Comparison of ENCODE assay signal across 21 cellular contexts in genomic region chr7:34198089-34198686, GRCh38.
"Had no signal": no experiment of that assay in that cellular context is flagged by ENCODE, and none has a peak within 500 bp of the region (broad histone marks: within the 10 kb centered on the region; RNA-seq: fewer than 3 reads in every experiment).

No MANE protein-coding gene starts in this region.

- H3K9ac ChIP-seq: parathyroid adenoma had no signal

- H3K9me3 Mint-ChIP-seq: stimulated activated memory B cell treated with anti-CD40 and anti-IgM and Interleukin-4, amounts not matched to agents 10 μg/mL and 1 μg/mL and 100 μg/mL, for 72 hours; stimulated activated naive CD8-positive, alpha-beta T cell treated with anti-CD3 and anti-CD28 coated beads, Interleukin-15, Interleukin-2, amounts not matched to agents 100 ng/mL and 50 ng/mL, for 24 hours had no signal

- H2AFZ ChIP-seq: parathyroid adenoma had no signal

- H3K4me1 Mint-ChIP-seq: naive thymus-derived CD4-positive, alpha-beta T cell; stimulated activated memory B cell treated with anti-CD40 and anti-IgM and Interleukin-4, amounts not matched to agents 10 μg/mL and 1 μg/mL and 100 μg/mL, for 72 hours had no signal

- H3K27ac Mint-ChIP-seq: endodermal cell; naive thymus-derived CD4-positive, alpha-beta T cell; nephron progenitor cell; stimulated activated memory B cell treated with anti-CD40 and anti-IgM and Interleukin-4, amounts not matched to agents 10 μg/mL and 1 μg/mL and 100 μg/mL, for 72 hours; stimulated activated naive CD8-positive, alpha-beta T cell treated with anti-CD3 and anti-CD28 coated beads, Interleukin-15, Interleukin-2, amounts not matched to agents 100 ng/mL and 50 ng/mL, for 24 hours had no signal

- H3K4me3 Mint-ChIP-seq: endodermal cell; naive thymus-derived CD4-positive, alpha-beta T cell; nephron progenitor cell; stimulated activated memory B cell treated with anti-CD40 and anti-IgM and Interleukin-4, amounts not matched to agents 10 μg/mL and 1 μg/mL and 100 μg/mL, for 72 hours; stimulated activated naive CD8-positive, alpha-beta T cell treated with anti-CD3 and anti-CD28 coated beads, Interleukin-15, Interleukin-2, amounts not matched to agents 100 ng/mL and 50 ng/mL, for 24 hours had no signal

- H3K27ac ChIP-seq: coronary artery, heart left ventricle, parathyroid adenoma, spleen, tibial artery had no signal

- H3K27me3 ChIP-seq: heart left ventricle, spleen, tibial artery had no signal

- H3K27me3 Mint-ChIP-seq: naive thymus-derived CD4-positive, alpha-beta T cell; stimulated activated memory B cell treated with anti-CD40 and anti-IgM and Interleukin-4, amounts not matched to agents 10 μg/mL and 1 μg/mL and 100 μg/mL, for 72 hours; stimulated activated naive CD8-positive, alpha-beta T cell treated with anti-CD3 and anti-CD28 coated beads, Interleukin-15, Interleukin-2, amounts not matched to agents 100 ng/mL and 50 ng/mL, for 24 hours had no signal

- H3K36me3 Mint-ChIP-seq: naive thymus-derived CD4-positive, alpha-beta T cell; stimulated activated memory B cell treated with anti-CD40 and anti-IgM and Interleukin-4, amounts not matched to agents 10 μg/mL and 1 μg/mL and 100 μg/mL, for 72 hours had no signal

- H3K4me1 ChIP-seq: heart left ventricle, parathyroid adenoma, spleen, tibial artery had no signal

- H3K79me2 ChIP-seq: parathyroid adenoma had no signal

- H3K36me3 ChIP-seq: heart left ventricle, spleen, tibial artery had no signal

- H3K4me3 ChIP-seq: coronary artery, heart left ventricle, lung, spleen, tibial artery had no signal

- ATAC-seq: heart left ventricle; left colon; left ventricle myocardium superior; naive thymus-derived CD4-positive, alpha-beta T cell; sciatic nerve; stimulated activated memory B cell treated with anti-CD40 and anti-IgM and Interleukin-4, amounts not matched to agents 10 μg/mL and 1 μg/mL and 100 μg/mL, for 72 hours had no signal

- H3K9me3 ChIP-seq: heart left ventricle, tibial artery had no signal

- DNase-seq: effector CD4-positive, alpha-beta T cell; endodermal cell; foreskin fibroblast; heart left ventricle; hippocampal formation; left colon; left ventricle myocardium superior; mesendoderm; naive thymus-derived CD4-positive, alpha-beta T cell; nephron progenitor cell; spleen; stimulated activated CD4-positive, alpha-beta T cell treated with anti-CD3 and anti-CD28 coated beads, Interleukin-15, amount 100 ng/mL, for 24 hours; stimulated activated CD4-positive, alpha-beta T cell treated with anti-CD3 and anti-CD28 coated beads, Interleukin-1b, Interleukin-23, amount 100 ng/mL, for 48 hours; stimulated activated CD4-positive, alpha-beta T cell treated with anti-CD3 and anti-CD28 coated beads, Interleukin-4, amount 100 ng/mL, for 24 hours; tibial artery had no signal
